Comparison of ENCODE assay signal across 11 cellular contexts in the genomic region with DNA sequence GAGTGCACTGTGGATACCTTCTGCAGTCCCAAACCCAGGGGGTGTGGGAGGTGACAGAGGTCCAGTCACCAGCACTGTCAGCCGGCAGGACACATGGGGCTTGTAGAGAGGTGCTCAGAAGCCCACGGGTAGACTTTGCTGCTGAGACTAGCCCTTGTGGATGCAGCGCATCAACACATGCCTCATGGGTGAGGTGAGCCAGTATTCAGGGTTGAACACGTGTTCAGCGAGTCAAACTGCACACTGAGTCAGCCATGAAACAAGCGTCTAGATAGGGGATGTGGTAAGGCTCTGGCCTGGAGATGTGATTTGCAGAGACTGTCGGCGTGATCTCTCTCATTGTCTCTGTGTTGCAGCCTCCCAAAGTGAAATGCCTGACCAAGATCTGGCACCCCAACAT. TPM values are rescaled to one million over a fixed set of nuclear protein-coding genes. Genes with fewer than 3 reads are reported as not detected.
DNase-seq lines count a peak whose midpoint lies in the region; ATAC-seq and FAIRE-seq lines count a peak whose summit lies in the region.
"Had no signal": no experiment of that assay in that cellular context is flagged by ENCODE, and none has a peak within 500 bp of the region (broad histone marks: within the 10 kb centered on the region; RNA-seq: fewer than 3 reads in every experiment).

No MANE protein-coding gene starts in this region.

- H3K9me3 Mint-ChIP-seq in activated CD4-positive, alpha-beta memory T cell treated with anti-CD3 and anti-CD28 coated beads, Interleukin-2, amount 10 ng/mL, durations not matched to agents 7 days and 5 days: no peaks in the 10 kb centered on the region
- H3K9me3 Mint-ChIP-seq: activated naive CD4-positive, alpha-beta T cell treated with anti-CD3 and anti-CD28 coated beads, Interleukin-2, amount 50 U/mL, for 24 hours had no signal

- CTCF ChIA-PET in activated CD4-positive, alpha-beta memory T cell treated with anti-CD3 and anti-CD28 coated beads, Interleukin-2, amount 10 ng/mL, durations not matched to agents 7 days and 5 days (lab: Charles Lee): no interaction called here

- peaks cover 33% of the 10 kb centered on the region for H3K36me3 Mint-ChIP-seq in activated CD4-positive, alpha-beta memory T cell treated with anti-CD3 and anti-CD28 coated beads, Interleukin-2, amount 10 ng/mL, durations not matched to agents 7 days and 5 days (ENCODE audit: low read depth)
- peaks cover 8% of the 10 kb centered on the region for H3K36me3 Mint-ChIP-seq in T-helper 17 cell (ENCODE audit: low read depth)

- no peaks in the 10 kb centered on the region for H3K9me3 ChIP-seq in T-helper 17 cell (ENCODE audit: control insufficient read depth, low read length, poor library complexity, severe bottlenecking)
- H3K9me3 ChIP-seq: prostate gland had no signal

- DNase-seq in HTR-8/SVneo (ENCODE audit: insufficient read length, low spot score) (no peak), fibroblast of peridontal ligament (ENCODE audit: extremely low read depth) (peak; percentile 29), SHP77 treated with DMSO at 0.1 percent for 48 hours (lab: John Stamatoyannopoulos, UW) (no peak), T-helper 17 cell (no peak)
- peak; percentile 47 for DNase-seq in activated CD4-positive, alpha-beta memory T cell treated with anti-CD3 and anti-CD28 coated beads, Interleukin-2, amount 10 ng/mL, durations not matched to agents 7 days and 5 days
- DNase-seq in stimulated activated CD4-positive, alpha-beta T cell treated with anti-CD3 and anti-CD28 coated beads, TNF-alpha, amount 100 ng/mL, for 24 hours (ENCODE audit: low read depth in 3 of 3): peak; percentile 7 to 45 (median 9)
- DNase-seq: stimulated activated naive CD4-positive, alpha-beta T cell had no signal

- peak; percentile 26 for FAIRE-seq in HTR-8/SVneo (lab: Jason Lieb, UNC)

- H3K27ac Mint-ChIP-seq in activated CD4-positive, alpha-beta memory T cell treated with anti-CD3 and anti-CD28 coated beads, Interleukin-2, amount 10 ng/mL, durations not matched to agents 7 days and 5 days: no peak overlapping the region
- H3K27ac Mint-ChIP-seq in T-helper 17 cell: no peak overlapping the region
- H3K27ac Mint-ChIP-seq: activated naive CD4-positive, alpha-beta T cell treated with anti-CD3 and anti-CD28 coated beads, Interleukin-2, amount 50 U/mL, for 24 hours had no signal

- POLR2A ChIA-PET in activated CD4-positive, alpha-beta memory T cell treated with anti-CD3 and anti-CD28 coated beads, Interleukin-2, amount 10 ng/mL, durations not matched to agents 7 days and 5 days (lab: Charles Lee): no interaction called here

- no peak overlapping the region for H3K4me3 Mint-ChIP-seq in activated CD4-positive, alpha-beta memory T cell treated with anti-CD3 and anti-CD28 coated beads, Interleukin-2, amount 10 ng/mL, durations not matched to agents 7 days and 5 days
- no peak overlapping the region for H3K4me3 Mint-ChIP-seq in T-helper 17 cell
- H3K4me3 Mint-ChIP-seq: activated naive CD4-positive, alpha-beta T cell treated with anti-CD3 and anti-CD28 coated beads, Interleukin-2, amount 50 U/mL, for 24 hours had no signal

- H3K27me3 Mint-ChIP-seq in activated CD4-positive, alpha-beta memory T cell treated with anti-CD3 and anti-CD28 coated beads, Interleukin-2, amount 10 ng/mL, durations not matched to agents 7 days and 5 days: no peaks in the 10 kb centered on the region
- no peaks in the 10 kb centered on the region for H3K27me3 Mint-ChIP-seq in T-helper 17 cell
- H3K27me3 Mint-ChIP-seq: activated naive CD4-positive, alpha-beta T cell treated with anti-CD3 and anti-CD28 coated beads, Interleukin-2, amount 50 U/mL, for 24 hours had no signal

- H3K4me1 Mint-ChIP-seq in activated CD4-positive, alpha-beta memory T cell treated with anti-CD3 and anti-CD28 coated beads, Interleukin-2, amount 10 ng/mL, durations not matched to agents 7 days and 5 days: peaks cover 13% of the 10 kb centered on the region
- peaks cover 9% of the 10 kb centered on the region for H3K4me1 Mint-ChIP-seq in T-helper 17 cell

- no peak for ATAC-seq in HG02623 (IDR thresholded peaks at IDR 0.05; ENCODE audit: unreplicated experiment)
- no peak for ATAC-seq in T-helper 17 cell
- ATAC-seq in HG02588 (IDR thresholded peaks at IDR 0.05; ENCODE audit: unreplicated experiment): no peak

RNA-seq across cellular contexts. Expression of a gene that starts 35.8 kb away (rescaled TPM):
- 10 to 100 TPM; 22.0 to 22.6 TPM for total RNA-seq in activated CD4-positive, alpha-beta memory T cell treated with anti-CD3 and anti-CD28 coated beads, Interleukin-2, amount 10 ng/mL, durations not matched to agents 7 days and 5 days
- total RNA-seq in T-helper 17 cell: 10 to 100 TPM; 15.9 to 17.8 TPM

RNA-seq across cellular contexts. Expression of a gene that starts 58.2 kb away (rescaled TPM):
- 10 to 100 TPM; 77.5 to 82.7 TPM for total RNA-seq in activated CD4-positive, alpha-beta memory T cell treated with anti-CD3 and anti-CD28 coated beads, Interleukin-2, amount 10 ng/mL, durations not matched to agents 7 days and 5 days
- total RNA-seq in T-helper 17 cell: 10 to 100 TPM; 34.6 to 40.3 TPM

Comparison
In these comparisons a context has a peak if more than half of its experiments do, and no peak if none do; other contexts are left out.
1. DNase-seq: peak in activated CD4-positive, alpha-beta memory T cell treated with anti-CD3 and anti-CD28 coated beads, Interleukin-2, amount 10 ng/mL, durations not matched to agents 7 days and 5 days (single experiment), fibroblast of peridontal ligament (single experiment) and stimulated activated CD4-positive, alpha-beta T cell treated with anti-CD3 and anti-CD28 coated beads, TNF-alpha, amount 100 ng/mL, for 24 hours (3 of 3); none in HTR-8/SVneo (single experiment), SHP77 treated with DMSO at 0.1 percent for 48 hours (single experiment) and T-helper 17 cell (0 of 3).